10 cellular contexts compared by ENCODE assay signal in genomic region chr7:13945670-13946069, GRCh38. TPM values are rescaled to one million over a fixed set of nuclear protein-coding genes. Genes with fewer than 3 reads are reported as not detected.
A peak's percentile ranks its signal among the peaks of the same experiment; 100 is the strongest.
DNase-seq lines count a peak whose midpoint lies in the region; ATAC-seq and TF ChIP-seq lines count a peak whose summit lies in the region.
"Had no signal": no experiment of that assay in that cellular context is flagged by ENCODE, and none has a peak within 500 bp of the region (broad histone marks: within the 10 kb centered on the region; RNA-seq: fewer than 3 reads in every experiment).

No MANE protein-coding gene starts in this region.

- H3K4me1 ChIP-seq in transverse colon, result peaks cover 0 to 12% (median 0%) of the 10 kb centered on the region in 4 donors
- H3K4me1 ChIP-seq: stomach had no signal

- ATAC-seq in GM21423 (IDR thresholded peaks at IDR 0.05; ENCODE audit: unreplicated experiment) (no peak), HG03432 (IDR thresholded peaks at IDR 0.05; ENCODE audit: unreplicated experiment) (no peak)

- DNase-seq in DMS 273 treated with DMSO at 0.1 percent for 48 hours (lab: John Stamatoyannopoulos, UW) (peak; percentile 33), NCI-H1694 treated with DMSO at 0.1 percent for 48 hours (lab: John Stamatoyannopoulos, UW) (peak; percentile 29), choroid plexus epithelial cell (ENCODE audit: low read depth) (peak; percentile 65), nephron progenitor cell (no peak), mesenteric fat pad (ENCODE audit: low spot score) (no peak), transverse colon (no peak)
- DNase-seq: colonic mucosa, stomach had no signal

- in situ Hi-C loops in transverse colon (cut with MboI; ENCODE audit: low pct_ligation_motif_present in 1 of 4, low pct_unique_long_range_greater_than_20kb in 1 of 4, low sequenced_read_pairs in 3 of 4), result no loop called here

- TF ChIP-seq CTCF in choroid plexus epithelial cell (conservative IDR thresholded peaks at IDR 0.05; ENCODE audit: low read depth, low read length) (no peak), nephron progenitor cell (IDR thresholded peaks at IDR 0.05) (no peak), transverse colon (IDR thresholded peaks at IDR 0.05) (no peak)

- TF ChIP-seq POLR2A in transverse colon (IDR thresholded peaks at IDR 0.05), result no peak

- no peak overlapping the region for H3K4me3 ChIP-seq in choroid plexus epithelial cell (ENCODE audit: low read depth, low read length)
- no peak overlapping the region for H3K4me3 ChIP-seq in transverse colon
- H3K4me3 ChIP-seq: colonic mucosa, stomach had no signal

- no peaks in the 10 kb centered on the region for H3K27me3 Mint-ChIP-seq in nephron progenitor cell (ENCODE audit: low read depth, poor library complexity)

- WGBS in transverse colon (ENCODE audit: low coverage in 1 of 2), 2 donors, result 76 to 82% methylated on average over 7 of the region's 7 CpGs

- no peaks in the 10 kb centered on the region for H3K27me3 ChIP-seq in transverse colon
- H3K27me3 ChIP-seq: colonic mucosa, stomach had no signal

- H3K9me3 Mint-ChIP-seq in nephron progenitor cell, result peaks cover 22% of the 10 kb centered on the region

- TF ChIP-seq EP300 in transverse colon (IDR thresholded peaks at IDR 0.05; ENCODE audit: low read depth), result no peak

- intact Hi-C loops in transverse colon (cut with DNase I; ENCODE audit: low total_unique reads), result no loop called here

- peak overlapping the region; percentile 61 for H3K27ac Mint-ChIP-seq in nephron progenitor cell

- H3K9me3 ChIP-seq in transverse colon, result no peaks in the 10 kb centered on the region
- H3K9me3 ChIP-seq: colonic mucosa, stomach had no signal

- no peaks in the 10 kb centered on the region for H3K36me3 ChIP-seq in transverse colon
- H3K36me3 ChIP-seq: colonic mucosa, stomach had no signal

- no peak overlapping the region for H3K4me3 Mint-ChIP-seq in nephron progenitor cell

- no peak overlapping the region for H3K27ac ChIP-seq in transverse colon
- H3K27ac ChIP-seq: colonic mucosa, stomach had no signal

- H3K36me3 Mint-ChIP-seq in nephron progenitor cell (ENCODE audit: low read depth), result peaks cover 70% of the 10 kb centered on the region

- H3K4me1 Mint-ChIP-seq in nephron progenitor cell, result peaks cover 47% of the 10 kb centered on the region

RNA-seq across cellular contexts. Expression of gene ETV1, which starts 43.8 kb away (rescaled TPM):
- total RNA-seq in mesenteric fat pad, result 5.7 TPM
- 10 to 100 TPM in 1 of 4 donors, 1 to 10 TPM in 2, not detected in 1; 2.0 to 32.9 (median 3.0) TPM for total RNA-seq in transverse colon

Comparison
In these comparisons a context has a peak if more than half of its experiments do, and no peak if none do; other contexts are left out.
1. DNase-seq: peak in DMS 273 treated with DMSO at 0.1 percent for 48 hours (single experiment), NCI-H1694 treated with DMSO at 0.1 percent for 48 hours (single experiment) and choroid plexus epithelial cell (single experiment); none in nephron progenitor cell (single experiment), mesenteric fat pad (single experiment) and transverse colon (single experiment).